ENCODE assay signal across 8 cellular contexts in the genomic region with DNA sequence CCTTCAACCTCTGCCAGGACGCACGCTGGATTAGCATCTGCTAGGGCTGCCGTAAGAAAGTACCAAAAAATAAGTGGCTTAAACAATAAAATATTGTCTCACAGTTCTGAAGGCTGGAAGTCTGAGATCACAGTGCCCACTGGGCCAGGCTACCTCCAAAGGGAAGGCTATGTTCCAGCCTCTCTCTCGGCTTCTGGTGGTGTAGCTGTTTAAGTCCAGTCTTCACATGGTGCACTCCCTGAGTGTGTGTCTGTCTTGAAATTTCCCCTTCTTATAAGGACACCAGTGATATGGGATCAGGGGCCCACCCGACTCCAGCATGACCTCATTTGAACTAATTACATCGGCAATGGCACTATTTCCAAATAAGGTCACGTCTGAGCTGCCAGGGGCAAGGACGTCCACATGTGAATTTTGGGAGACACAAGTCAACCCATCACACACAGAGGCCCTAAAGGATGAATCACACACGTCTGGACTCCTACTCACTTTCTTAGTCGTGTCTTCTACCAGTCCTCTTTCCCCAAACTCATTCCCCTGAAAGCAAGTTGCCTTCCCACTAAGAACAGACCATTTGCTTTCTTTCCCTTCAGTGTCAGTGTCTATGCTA.
A peak's percentile ranks its signal among the peaks of the same experiment; 100 is the strongest.
DNase-seq lines count a peak whose midpoint lies in the region; ATAC-seq, FAIRE-seq and TF ChIP-seq lines count a peak whose summit lies in the region.
"Not testable (repeated sequence)": the region's sequence is repeated elsewhere in the genome, so short reads cannot be mapped to it uniquely, and the experiment has no call there.

No MANE protein-coding gene starts in this region.

- H3K27me3 Mint-ChIP-seq in GM23338 (ENCODE audit: insufficient read depth, low read depth, poor library complexity); activated CD8-positive, alpha-beta T cell treated with anti-CD3 and anti-CD28 coated beads for 36 hours; activated naive CD8-positive, alpha-beta T cell; endodermal cell (ENCODE audit: insufficient read depth): not testable (repeated sequence)

- CTCF ChIA-PET in activated CD8-positive, alpha-beta T cell treated with anti-CD3 and anti-CD28 coated beads for 36 hours (lab: Charles Lee), result not testable (repeated sequence)

- H2AFZ ChIP-seq in ACC112 (ENCODE audit: low read length, unreplicated experiment); GM23338: not testable (repeated sequence)

- DNase-seq in GM23338 (ENCODE audit: low spot score), result not testable (repeated sequence)
- peak; percentile 5 for DNase-seq in RCC 7860 (ENCODE audit: low spot score)
- DNase-seq in activated CD8-positive, alpha-beta T cell treated with anti-CD3 and anti-CD28 coated beads for 36 hours, result peak; percentile 51
- peak; percentile 34 for DNase-seq in endodermal cell
- peak; percentile 62 for DNase-seq in kidney tubule cell (ENCODE audit: low spot score)
- DNase-seq in stimulated activated CD4-positive, alpha-beta T cell treated with anti-CD3 and anti-CD28 coated beads, Interleukin-15, amount 100 ng/mL, for 24 hours, result peak; percentile 69

- intact Hi-C loops in activated CD8-positive, alpha-beta T cell treated with anti-CD3 and anti-CD28 coated beads for 36 hours (cut with micrococcal nuclease), result not testable (repeated sequence)

- not testable (repeated sequence) for H3K9ac ChIP-seq in endodermal cell (ENCODE audit: extremely low read depth, low read length, poor library complexity, severe bottlenecking)

- not testable (repeated sequence) for ATAC-seq in GM23338
- ATAC-seq in activated CD8-positive, alpha-beta T cell treated with anti-CD3 and anti-CD28 coated beads for 36 hours, result peak; percentile 57

- not testable (repeated sequence) for H3K36me3 Mint-ChIP-seq in GM23338 (ENCODE audit: low read depth); activated CD8-positive, alpha-beta T cell treated with anti-CD3 and anti-CD28 coated beads for 36 hours (ENCODE audit: low read depth); activated naive CD8-positive, alpha-beta T cell; endodermal cell (ENCODE audit: low read depth)

- not testable (repeated sequence) for H3K36me3 ChIP-seq in ACC112 (ENCODE audit: insufficient read depth, low read length); GM23338 (ENCODE audit: insufficient read depth); endodermal cell (ENCODE audit: control insufficient read depth, insufficient read depth, low read length)

- POLR2A ChIA-PET in activated CD8-positive, alpha-beta T cell treated with anti-CD3 and anti-CD28 coated beads for 36 hours (lab: Charles Lee), result not testable (repeated sequence)

- TF ChIP-seq CTCF in GM23338 (conservative IDR thresholded peaks at IDR 0.05; ENCODE audit: low read depth in 2 of 2); activated CD8-positive, alpha-beta T cell treated with anti-CD3 and anti-CD28 coated beads for 36 hours (IDR thresholded peaks at IDR 0.05); endodermal cell (conservative IDR thresholded peaks at IDR 0.05): not testable (repeated sequence)

- WGBS in endodermal cell (ENCODE audit: insufficient coverage in 1 of 2, insufficient read length in 1 of 2), 2 experiments, result 81 to 90% methylated on average over 2 to 10 of the region's 10 CpGs

- H3K27ac ChIP-seq in ACC112 (ENCODE audit: low read depth, low read length), result peak overlapping the region; percentile 83
- H3K27ac ChIP-seq in GM23338 (ENCODE audit: low read depth); endodermal cell (ENCODE audit: low read depth, low read length): not testable (repeated sequence)

- FAIRE-seq in RCC 7860 (lab: Jason Lieb, UNC), result not testable (repeated sequence)

- not testable (repeated sequence) for H3K4me2 ChIP-seq in GM23338

- not testable (repeated sequence) for H3K9me3 ChIP-seq in endodermal cell (ENCODE audit: control insufficient read depth, low read length)

- not testable (repeated sequence) for H3K4me3 Mint-ChIP-seq in GM23338, endodermal cell
- H3K4me3 Mint-ChIP-seq in activated CD8-positive, alpha-beta T cell treated with anti-CD3 and anti-CD28 coated beads for 36 hours, result peak overlapping the region; percentile 24
- peak overlapping the region; percentile 13 for H3K4me3 Mint-ChIP-seq in activated naive CD8-positive, alpha-beta T cell

- H3K9me3 Mint-ChIP-seq in GM23338; activated CD8-positive, alpha-beta T cell treated with anti-CD3 and anti-CD28 coated beads for 36 hours; activated naive CD8-positive, alpha-beta T cell (ENCODE audit: low read depth); endodermal cell: not testable (repeated sequence)

- peaks cover 45% of the 10 kb centered on the region for H3K79me2 ChIP-seq in ACC112 (ENCODE audit: control insufficient read depth, insufficient read depth, low read length, unreplicated experiment)
- H3K79me2 ChIP-seq in GM23338 (replicated peaks; ENCODE audit: insufficient read depth), result not testable (repeated sequence)

- H3F3A ChIP-seq in GM23338 (replicated peaks; ENCODE audit: low read depth), result not testable (repeated sequence)

- H3K27ac Mint-ChIP-seq in GM23338, result peak overlapping the region; percentile 76
- peak overlapping the region; percentile 86 for H3K27ac Mint-ChIP-seq in activated CD8-positive, alpha-beta T cell treated with anti-CD3 and anti-CD28 coated beads for 36 hours
- peak overlapping the region; percentile 79 for H3K27ac Mint-ChIP-seq in activated naive CD8-positive, alpha-beta T cell
- H3K27ac Mint-ChIP-seq in endodermal cell, result not testable (repeated sequence)

- H3K4me1 ChIP-seq in ACC112 (ENCODE audit: control insufficient read depth, insufficient read depth, low read length, unreplicated experiment), result peaks cover 19% of the 10 kb centered on the region
- H3K4me1 ChIP-seq in GM23338 (ENCODE audit: insufficient read depth); endodermal cell (ENCODE audit: control insufficient read depth, insufficient read depth, low read length): not testable (repeated sequence)

- H3K27me3 ChIP-seq in ACC112 (ENCODE audit: insufficient read depth, low read length); GM23338 (ENCODE audit: insufficient read depth); endodermal cell (ENCODE audit: control insufficient read depth, insufficient read depth, low read length, poor library complexity, severe bottlenecking): not testable (repeated sequence)

- H3K4me3 ChIP-seq in ACC112 (ENCODE audit: low read depth, low read length); GM23338; endodermal cell (ENCODE audit: low read length): not testable (repeated sequence)

- H3K4me1 Mint-ChIP-seq in GM23338, endodermal cell: not testable (repeated sequence)
- H3K4me1 Mint-ChIP-seq in activated CD8-positive, alpha-beta T cell treated with anti-CD3 and anti-CD28 coated beads for 36 hours (ENCODE audit: low read depth), result peaks cover 27% of the 10 kb centered on the region
- peaks cover 21% of the 10 kb centered on the region for H3K4me1 Mint-ChIP-seq in activated naive CD8-positive, alpha-beta T cell (ENCODE audit: low read depth)

- not testable (repeated sequence) for H3K9me2 ChIP-seq in GM23338 (ENCODE audit: insufficient read depth)

- H4K20me1 ChIP-seq in GM23338 (replicated peaks; ENCODE audit: insufficient read depth), result not testable (repeated sequence)
